Comparison of ENCODE assay signal across 12 cellular contexts in the genomic region with DNA sequence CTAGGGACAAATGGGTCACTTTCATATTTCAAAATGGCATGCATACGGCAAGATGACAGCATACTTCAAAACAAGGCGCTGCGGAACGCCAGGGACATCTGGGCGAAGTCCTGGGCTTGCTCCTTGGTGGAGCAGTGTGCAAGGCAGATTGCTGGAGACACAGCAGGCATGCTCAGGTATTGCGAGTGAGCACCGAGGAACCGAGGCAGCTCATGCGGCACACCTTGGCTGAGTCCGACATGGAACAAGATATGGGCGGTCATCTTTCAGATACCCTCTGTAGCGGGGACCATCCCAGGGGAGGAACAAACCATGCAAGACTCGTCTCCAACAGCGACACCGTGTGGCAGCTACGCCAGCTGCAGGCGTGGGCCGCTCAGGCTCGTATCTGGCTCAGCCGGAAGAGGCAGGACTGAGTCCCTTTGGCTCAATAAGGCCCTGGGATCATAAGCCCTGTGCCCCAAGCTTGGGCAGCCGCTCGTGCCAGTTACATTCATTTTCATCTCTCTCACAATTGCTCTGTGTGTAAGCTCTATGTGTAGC.
DNase-seq lines count a peak whose midpoint lies in the region; ATAC-seq and TF ChIP-seq lines count a peak whose summit lies in the region.
"Had no signal": no experiment of that assay in that cellular context is flagged by ENCODE, and none has a peak within 500 bp of the region (broad histone marks: within the 10 kb centered on the region; RNA-seq: fewer than 3 reads in every experiment).

No MANE protein-coding gene starts in this region.

- H2BK12ac ChIP-seq in mesenchymal stem cell (ENCODE audit: low read length in 2 of 2): no peak overlapping the region

- peaks cover 0 to 3% of the 10 kb centered on the region in 2 experiments for H3K36me3 ChIP-seq in mesenchymal stem cell (ENCODE audit: control insufficient read depth in 1 of 2, insufficient read depth in 2 of 2, low read depth in 1 of 2, low read length in 2 of 2)

- peaks cover 18% of the 10 kb centered on the region for H3K4me1 ChIP-seq in mesenchymal stem cell (ENCODE audit: control insufficient read depth, insufficient read depth, low read depth, low read length)
- H3K4me1 ChIP-seq: A549 had no signal

- no peak overlapping the region for H3K23ac ChIP-seq in mesenchymal stem cell (ENCODE audit: low read length in 2 of 2)

- H3K27ac ChIP-seq in mesenchymal stem cell (ENCODE audit: low read length, poor library complexity, severe bottlenecking): no peak overlapping the region
- H3K27ac ChIP-seq: A549 had no signal

- in situ Hi-C loops in astrocyte of the spinal cord (cut with HindIII; ENCODE audit: low sequenced_read_pairs): no loop called here

- H3K79me1 ChIP-seq in mesenchymal stem cell (replicated peaks; ENCODE audit: low read length, poor library complexity, severe bottlenecking): no peaks in the 10 kb centered on the region

- no peak overlapping the region for H2BK5ac ChIP-seq in mesenchymal stem cell (ENCODE audit: low read depth, low read length, poor library complexity, severe bottlenecking)

- no peak overlapping the region for H3K18ac ChIP-seq in mesenchymal stem cell (ENCODE audit: low read depth in 1 of 2, low read length in 2 of 2)

- no peak overlapping the region for H3K4ac ChIP-seq in mesenchymal stem cell (ENCODE audit: low read depth in 1 of 2, low read length in 2 of 2)

- H2BK120ac ChIP-seq in mesenchymal stem cell (ENCODE audit: low read depth, low read length): no peak overlapping the region

- H2BK15ac ChIP-seq in mesenchymal stem cell (ENCODE audit: low read depth, poor library complexity, severe bottlenecking): peak overlapping the region; percentile 31

- no peak overlapping the region for H2AK5ac ChIP-seq in mesenchymal stem cell (ENCODE audit: low read length, severe bottlenecking)

- H3K9me3 ChIP-seq in mesenchymal stem cell (ENCODE audit: control insufficient read depth, low read length): peaks cover 6% of the 10 kb centered on the region
- H3K9me3 ChIP-seq: A549 had no signal

- H3K27me3 ChIP-seq in mesenchymal stem cell (ENCODE audit: control insufficient read depth in 1 of 2, insufficient read depth in 1 of 2, low read length in 2 of 2): peaks cover 0 to 2% of the 10 kb centered on the region in 2 experiments

- no peak overlapping the region for H3K4me2 ChIP-seq in mesenchymal stem cell (ENCODE audit: low read length, poor library complexity, severe bottlenecking)
- H3K4me2 ChIP-seq: A549 had no signal

- H4K8ac ChIP-seq in mesenchymal stem cell (ENCODE audit: low read length): no peak overlapping the region

- H3K9ac ChIP-seq in mesenchymal stem cell (ENCODE audit: low read length): no peak overlapping the region

- no peak for ATAC-seq in HG03432 (IDR thresholded peaks at IDR 0.05; ENCODE audit: unreplicated experiment)
- ATAC-seq: A549 had no signal

- TF ChIP-seq CTCF in GM12875 (IDR thresholded peaks at IDR 0.05; ENCODE audit: borderline replicate concordance, insufficient read depth, low read depth, low read length) (peak; percentile 41; the same call in 1 of the 2 replicates), astrocyte of the spinal cord (IDR thresholded peaks at IDR 0.05; ENCODE audit: low read depth, low read length) (peak; percentile 43)

- no peak overlapping the region for H3K14ac ChIP-seq in mesenchymal stem cell (ENCODE audit: low read length in 2 of 2)

- no peak overlapping the region for H3K4me3 ChIP-seq in GM12875 (ENCODE audit: low read depth, low read length)
- no peak overlapping the region for H3K4me3 ChIP-seq in astrocyte of the spinal cord (ENCODE audit: low read depth, low read length)
- H3K4me3 ChIP-seq in mesenchymal stem cell (ENCODE audit: insufficient read depth in 1 of 2, low read depth in 1 of 2, low read length in 2 of 2): peak overlapping the region in 1 of 2 experiments; percentile 11
- H3K4me3 ChIP-seq: A549, lung had no signal

- peak overlapping the region; percentile 29 for H4K91ac ChIP-seq in mesenchymal stem cell (ENCODE audit: low read length)

- DNase-seq in NCI-H82 (lab: John Stamatoyannopoulos, UW): peak; percentile 16
- DNase-seq in NCI-H82 treated with DMSO at 0.1 percent for 48 hours (lab: John Stamatoyannopoulos, UW; ENCODE audit: unreplicated experiment): no peak
- no peak for DNase-seq in astrocyte of the spinal cord (ENCODE audit: low read depth, low spot score)
- no peak for DNase-seq in mesenchymal stem cell
- no peak for DNase-seq in globus pallidus (ENCODE audit: low spot score)
- no peak for DNase-seq in HuH-7 (ENCODE audit: low spot score)
- DNase-seq: NCI-H526 treated with DMSO at 0.1 percent for 48 hours, retina had no signal

- 71% methylated on average over 20 of the region's 22 CpGs for WGBS in mesenchymal stem cell

- no peak overlapping the region for H2AFZ ChIP-seq in mesenchymal stem cell (ENCODE audit: low read depth, low read length)
